ENCODE assay signal across 16 cellular contexts in the genomic region with DNA sequence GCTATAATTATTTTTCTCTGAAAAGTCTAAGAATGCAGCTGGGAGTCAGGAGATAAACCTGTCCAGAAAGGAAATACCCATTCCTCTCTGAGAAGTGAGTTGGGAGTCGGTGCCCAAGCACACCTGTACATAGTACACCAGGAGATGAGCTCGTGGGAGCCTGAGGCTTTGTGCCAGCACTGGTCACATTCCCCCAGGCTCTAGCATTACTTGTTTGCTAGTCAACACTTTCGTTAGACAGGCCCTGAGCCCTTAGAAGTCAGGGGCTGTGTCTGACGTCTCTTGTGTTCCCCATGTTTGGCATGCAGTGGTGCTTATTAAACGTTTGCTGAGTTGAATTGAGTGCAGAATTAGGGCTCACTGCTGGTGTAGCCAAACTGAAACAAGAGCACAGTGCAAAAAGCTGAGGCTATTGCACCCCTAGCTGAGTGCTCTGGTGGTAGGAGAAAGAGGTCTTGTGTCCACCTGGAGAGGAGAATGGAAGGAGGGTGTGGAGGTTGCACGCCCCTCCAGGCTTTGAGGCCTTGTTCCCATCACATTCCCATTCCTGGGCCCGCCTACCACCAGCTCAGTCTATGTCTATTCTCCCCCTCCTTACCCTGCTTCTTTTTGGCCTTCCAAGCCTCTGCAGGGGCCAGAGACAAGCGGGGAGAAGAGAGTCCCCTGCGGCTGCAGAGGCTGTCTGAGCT. TPM values are rescaled to one million over a fixed set of nuclear protein-coding genes. Genes with fewer than 3 reads are reported as not detected.
"Had no signal": no experiment of that assay in that cellular context is flagged by ENCODE, and none has a peak within 500 bp of the region (broad histone marks: within the 10 kb centered on the region; RNA-seq: fewer than 3 reads in every experiment).

No MANE protein-coding gene starts in this region.

- ATAC-seq: activated CD8-positive, alpha-beta T cell treated with anti-CD3 and anti-CD28 coated beads, Interleukin-2, amount 10 ng/mL, durations not matched to agents 7 days and 5 days; left lung; natural killer cell treated with Interleukin-12 subunit alpha and Interleukin-12 subunit beta and Interleukin-15 and Interleukin-18, amount 100 ng/mL, for 72 hours; pancreas; stimulated activated effector memory CD8-positive, alpha-beta T cell treated with anti-CD3 and anti-CD28 coated beads, Interleukin-12 subunit alpha, Interleukin-12 subunit beta, amount 100 ng/mL, for 72 hours had no signal

- H3K4me3 ChIP-seq: hepatocyte, left lung, pancreas had no signal

- H3K79me2 ChIP-seq: hepatocyte had no signal

- H3K27ac ChIP-seq: brain microvascular endothelial cell, hepatocyte, left lung, pancreas had no signal

- H3K9me3 ChIP-seq: left lung, pancreas had no signal

- H3K27me3 ChIP-seq: brain microvascular endothelial cell, hepatocyte, left lung, pancreas had no signal

- DNase-seq: activated CD4-positive, alpha-beta T cell treated with anti-CD3 and anti-CD28 coated beads for 4 hours; activated CD8-positive, alpha-beta T cell treated with anti-CD3 and anti-CD28 coated beads, Interleukin-2, amount 10 ng/mL, durations not matched to agents 7 days and 5 days; activated naive CD4-positive, alpha-beta T cell; anterior cingulate cortex; brain microvascular endothelial cell; cerebellar nuclear complex; effector CD8-positive, alpha-beta T cell; pancreas; stimulated activated CD4-positive, alpha-beta T cell treated with anti-CD3 and anti-CD28 coated beads, Interleukin-12 subunit alpha, Interleukin-12 subunit beta, amount 100 ng/mL, for 4 hours had no signal

- H3K4me1 ChIP-seq: pancreas had no signal

- H2AFZ ChIP-seq: hepatocyte had no signal

- H3K36me3 ChIP-seq: brain microvascular endothelial cell, left lung, pancreas had no signal

- H3K4me2 ChIP-seq: hepatocyte had no signal

RNA-seq across cellular contexts. Expression of a gene that starts 6.8 kb away (rescaled TPM):
- total RNA-seq: activated T-helper 1 cell treated with anti-CD3 and anti-CD28 coated beads, Interleukin-12 subunit alpha, Interleukin-12 subunit beta, Interleukin-2, Interleukin-4 antibody, amounts not matched to agents 30 ng/mL and 10 ng/mL and 1 ng/mL, durations not matched to agents 14 hours and 24 hours and 36 hours; natural killer cell treated with Interleukin-12 subunit alpha and Interleukin-12 subunit beta and Interleukin-15 and Interleukin-18, amount 100 ng/mL, for 72 hours had no signal

RNA-seq across cellular contexts. Expression of a gene that starts 28.2 kb away (rescaled TPM):
- total RNA-seq: activated CD8-positive, alpha-beta T cell treated with anti-CD3 and anti-CD28 coated beads, Interleukin-2, amount 10 ng/mL, durations not matched to agents 7 days and 5 days; activated T-helper 1 cell treated with anti-CD3 and anti-CD28 coated beads, Interleukin-12 subunit alpha, Interleukin-12 subunit beta, Interleukin-2, Interleukin-4 antibody, amounts not matched to agents 30 ng/mL and 10 ng/mL and 1 ng/mL, durations not matched to agents 14 hours and 24 hours and 36 hours; epithelial cell of proximal tubule; hepatocyte; left lung; natural killer cell treated with Interleukin-12 subunit alpha and Interleukin-12 subunit beta and Interleukin-15 and Interleukin-18, amount 100 ng/mL, for 72 hours; pancreas had no signal
- polyA plus RNA-seq: hepatocyte, keratinocyte had no signal

RNA-seq across cellular contexts. Expression of a gene that starts 45.0 kb away (rescaled TPM):
- total RNA-seq: activated CD8-positive, alpha-beta T cell treated with anti-CD3 and anti-CD28 coated beads, Interleukin-2, amount 10 ng/mL, durations not matched to agents 7 days and 5 days; activated T-helper 1 cell treated with anti-CD3 and anti-CD28 coated beads, Interleukin-12 subunit alpha, Interleukin-12 subunit beta, Interleukin-2, Interleukin-4 antibody, amounts not matched to agents 30 ng/mL and 10 ng/mL and 1 ng/mL, durations not matched to agents 14 hours and 24 hours and 36 hours; left lung; natural killer cell treated with Interleukin-12 subunit alpha and Interleukin-12 subunit beta and Interleukin-15 and Interleukin-18, amount 100 ng/mL, for 72 hours had no signal
- polyA plus RNA-seq: hepatocyte, keratinocyte had no signal
